Comparison of ENCODE assay signal across 31 cellular contexts in the genomic region with DNA sequence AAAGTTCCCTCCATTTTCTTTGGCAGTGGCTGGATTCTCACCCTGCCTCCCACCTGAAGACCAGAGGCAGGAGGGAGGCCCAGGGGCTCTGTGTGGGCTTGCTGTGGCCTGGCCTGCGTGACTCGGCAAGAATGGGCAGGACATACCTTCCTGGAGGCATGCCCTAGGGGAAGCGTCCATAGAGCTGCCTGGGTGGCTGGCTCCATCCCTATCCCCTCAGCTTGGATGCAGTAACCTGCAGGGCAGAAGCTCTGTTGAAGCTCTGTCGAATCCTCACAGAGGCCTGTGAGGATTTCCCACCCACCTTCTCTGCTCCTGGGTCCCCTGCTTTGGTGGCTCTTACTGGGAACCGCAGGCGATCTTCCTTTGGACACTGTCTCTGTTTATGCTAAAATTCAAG. TPM values are rescaled to one million over a fixed set of nuclear protein-coding genes. Genes with fewer than 3 reads are reported as not detected.
"Had no signal": no experiment of that assay in that cellular context is flagged by ENCODE, and none has a peak within 500 bp of the region (broad histone marks: within the 10 kb centered on the region; RNA-seq: fewer than 3 reads in every experiment).

No MANE protein-coding gene starts in this region.

- H3K9me3 ChIP-seq: SJCRH30 had no signal

- H3K9me3 Mint-ChIP-seq: activated CD4-positive, alpha-beta memory T cell treated with anti-CD3 and anti-CD28 coated beads for 36 hours; activated CD4-positive, alpha-beta T cell treated with anti-CD3 and anti-CD28 coated beads, Interleukin-2, amount 10 ng/mL, durations not matched to agents 7 days and 5 days; activated naive CD4-positive, alpha-beta T cell treated with anti-CD3 and anti-CD28 coated beads, Interleukin-2, amount 10 ng/mL, durations not matched to agents 7 days and 5 days; activated naive CD8-positive, alpha-beta T cell treated with anti-CD3 and anti-CD28 coated beads, Interleukin-2, amount 50 U/mL, for 24 hours; activated T-cell treated with anti-CD3 and anti-CD28 coated beads, Interleukin-2, amount 50 U/mL, for 4 hours; T-helper 2 cell treated with Interferon-gamma antibody and Interleukin-4, amounts not matched to agents 5 μg/mL and 100 μg/mL, for 36 hours had no signal

- H3K4me3 ChIP-seq: SJCRH30, SK-N-MC had no signal

- H3K27ac ChIP-seq: SJCRH30, SK-N-MC had no signal

- H3K36me3 Mint-ChIP-seq: activated CD4-positive, alpha-beta memory T cell treated with anti-CD3 and anti-CD28 coated beads for 36 hours; activated naive CD4-positive, alpha-beta T cell treated with anti-CD3 and anti-CD28 coated beads, Interleukin-2, amount 10 ng/mL, durations not matched to agents 7 days and 5 days; activated naive CD8-positive, alpha-beta T cell; brain had no signal

- H3K36me3 ChIP-seq: SJCRH30 had no signal

- DNase-seq: activated CD4-positive, alpha-beta memory T cell treated with anti-CD3 and anti-CD28 coated beads for 36 hours; activated CD4-positive, alpha-beta T cell treated with anti-CD3 and anti-CD28 coated beads for 36 hours; activated CD4-positive, alpha-beta T cell treated with anti-CD3 and anti-CD28 coated beads, Interleukin-2, amount 10 ng/mL, durations not matched to agents 7 days and 5 days; activated CD8-positive, alpha-beta memory T cell treated with anti-CD3 and anti-CD28 coated beads, Interleukin-2, amount 50 U/mL, for 4 hours; activated effector memory CD4-positive, alpha-beta T cell treated with Interleukin-2 at 50 U/mL for 16 hours; activated naive CD4-positive, alpha-beta T cell treated with anti-CD3 and anti-CD28 coated beads, Interleukin-2, amount 10 ng/mL, durations not matched to agents 7 days and 5 days; activated naive CD8-positive, alpha-beta T cell treated with anti-CD3 and anti-CD28 coated beads, Interleukin-2, amount 50 U/mL, for 24 hours; activated T-cell treated with anti-CD3 and anti-CD28 coated beads for 4 hours; activated T-cell treated with anti-CD3 and anti-CD28 coated beads, Interleukin-2, amount 50 U/mL, for 4 hours; anterior cingulate cortex; caudate nucleus; cerebellar nuclear complex; Karpas-422; NCI-H1105 treated with DMSO at 0.1 percent for 48 hours; NCI-H1436; NCI-H1694; NCI-H1930; NCI-H2081 treated with DMSO at 0.1 percent for 48 hours; NCI-H226; NCI-H446 treated with DMSO at 0.1 percent for 48 hours; NCI-H524; SHP77; SJCRH30 had no signal

- H3K4me3 Mint-ChIP-seq: activated CD4-positive, alpha-beta memory T cell treated with anti-CD3 and anti-CD28 coated beads for 36 hours; activated CD4-positive, alpha-beta T cell treated with anti-CD3 and anti-CD28 coated beads for 36 hours; activated CD4-positive, alpha-beta T cell treated with anti-CD3 and anti-CD28 coated beads, Interleukin-2, amount 10 ng/mL, durations not matched to agents 7 days and 5 days; activated naive CD4-positive, alpha-beta T cell treated with anti-CD3 and anti-CD28 coated beads, Interleukin-2, amount 10 ng/mL, durations not matched to agents 7 days and 5 days; activated naive CD8-positive, alpha-beta T cell; activated naive CD8-positive, alpha-beta T cell treated with anti-CD3 and anti-CD28 coated beads, Interleukin-2, amount 50 U/mL, for 24 hours; activated T-cell treated with anti-CD3 and anti-CD28 coated beads, Interleukin-2, amount 50 U/mL, for 4 hours; T-helper 2 cell treated with Interferon-gamma antibody and Interleukin-4, amounts not matched to agents 5 μg/mL and 100 μg/mL, for 36 hours had no signal

- H3K27ac Mint-ChIP-seq: activated CD4-positive, alpha-beta memory T cell treated with anti-CD3 and anti-CD28 coated beads for 36 hours; activated CD4-positive, alpha-beta T cell treated with anti-CD3 and anti-CD28 coated beads for 36 hours; activated CD4-positive, alpha-beta T cell treated with anti-CD3 and anti-CD28 coated beads, Interleukin-2, amount 10 ng/mL, durations not matched to agents 7 days and 5 days; activated naive CD4-positive, alpha-beta T cell treated with anti-CD3 and anti-CD28 coated beads, Interleukin-2, amount 10 ng/mL, durations not matched to agents 7 days and 5 days; activated naive CD8-positive, alpha-beta T cell; activated naive CD8-positive, alpha-beta T cell treated with anti-CD3 and anti-CD28 coated beads, Interleukin-2, amount 50 U/mL, for 24 hours; T-helper 2 cell treated with Interferon-gamma antibody and Interleukin-4, amounts not matched to agents 5 μg/mL and 100 μg/mL, for 36 hours had no signal

RNA-seq across cellular contexts. Expression of gene PRSS56, which starts 1.3 kb away (rescaled TPM):
- total RNA-seq: activated CD4-positive, alpha-beta memory T cell treated with anti-CD3 and anti-CD28 coated beads for 36 hours; activated CD4-positive, alpha-beta T cell treated with anti-CD3 and anti-CD28 coated beads for 36 hours; activated CD4-positive, alpha-beta T cell treated with anti-CD3 and anti-CD28 coated beads, Interleukin-2, amount 10 ng/mL, durations not matched to agents 7 days and 5 days; activated T-cell treated with anti-CD3 and anti-CD28 coated beads, Interleukin-2, amount 50 U/mL, for 4 hours; bronchial epithelial cell; MCF 10A; RPMI7951; T-helper 1 cell treated with Interleukin-12 subunit alpha and Interleukin-12 subunit beta and Interleukin-4 antibody, amounts not matched to agents 30 ng/mL and 1 ng/mL, for 36 hours had no signal

RNA-seq across cellular contexts. Expression of gene CHRND, which starts 7.1 kb away (rescaled TPM):
- total RNA-seq: activated CD4-positive, alpha-beta memory T cell treated with anti-CD3 and anti-CD28 coated beads for 36 hours; activated CD4-positive, alpha-beta T cell treated with anti-CD3 and anti-CD28 coated beads for 36 hours; activated CD4-positive, alpha-beta T cell treated with anti-CD3 and anti-CD28 coated beads, Interleukin-2, amount 10 ng/mL, durations not matched to agents 7 days and 5 days; activated T-cell treated with anti-CD3 and anti-CD28 coated beads, Interleukin-2, amount 50 U/mL, for 4 hours; bronchial epithelial cell; MCF 10A; RPMI7951; T-helper 1 cell treated with Interleukin-12 subunit alpha and Interleukin-12 subunit beta and Interleukin-4 antibody, amounts not matched to agents 30 ng/mL and 1 ng/mL, for 36 hours had no signal

RNA-seq across cellular contexts. Expression of gene CHRNG, which starts 20.6 kb away (rescaled TPM):
- total RNA-seq: activated CD4-positive, alpha-beta memory T cell treated with anti-CD3 and anti-CD28 coated beads for 36 hours; activated CD4-positive, alpha-beta T cell treated with anti-CD3 and anti-CD28 coated beads for 36 hours; activated CD4-positive, alpha-beta T cell treated with anti-CD3 and anti-CD28 coated beads, Interleukin-2, amount 10 ng/mL, durations not matched to agents 7 days and 5 days; activated T-cell treated with anti-CD3 and anti-CD28 coated beads, Interleukin-2, amount 50 U/mL, for 4 hours; bronchial epithelial cell; MCF 10A; RPMI7951; T-helper 1 cell treated with Interleukin-12 subunit alpha and Interleukin-12 subunit beta and Interleukin-4 antibody, amounts not matched to agents 30 ng/mL and 1 ng/mL, for 36 hours had no signal

RNA-seq across cellular contexts. Expression of gene ECEL1, which starts 31.2 kb away (rescaled TPM):
- total RNA-seq: activated CD4-positive, alpha-beta T cell treated with anti-CD3 and anti-CD28 coated beads, Interleukin-2, amount 10 ng/mL, durations not matched to agents 7 days and 5 days; bronchial epithelial cell; MCF 10A; RPMI7951; SJCRH30; T-helper 1 cell treated with Interleukin-12 subunit alpha and Interleukin-12 subunit beta and Interleukin-4 antibody, amounts not matched to agents 30 ng/mL and 1 ng/mL, for 36 hours had no signal
